ENCODE assay signal across 18 cellular contexts in genomic region chr6:151974061-151974617, GRCh38.
A peak's percentile ranks its signal among the peaks of the same experiment; 100 is the strongest.
DNase-seq lines count a peak whose midpoint lies in the region; FAIRE-seq and TF ChIP-seq lines count a peak whose summit lies in the region.
"Had no signal": no experiment of that assay in that cellular context is flagged by ENCODE, and none has a peak within 500 bp of the region (broad histone marks: within the 10 kb centered on the region; RNA-seq: fewer than 3 reads in every experiment).

No MANE protein-coding gene starts in this region.

- H2AFZ ChIP-seq in ACC112 (ENCODE audit: low read length, unreplicated experiment) (no peak overlapping the region), SK-N-SH (ENCODE audit: low read depth) (no peak overlapping the region), endothelial cell of umbilical vein (ENCODE audit: low read depth, low read length) (peak overlapping the region; percentile 28)

- POLR2A ChIA-PET in SK-N-SH (lab: Yijun Ruan, JAX) (no interaction called here), endothelial cell of umbilical vein (lab: Charles Lee) (no interaction called here), GM10248 (lab: Yijun Ruan, JAX) (no interaction called here)

- H3K9me3 ChIP-seq in SK-N-SH (no peaks in the 10 kb centered on the region), endothelial cell of umbilical vein (replicated peaks; ENCODE audit: control insufficient read depth, insufficient read depth, low read length) (no peaks in the 10 kb centered on the region)
- H3K9me3 ChIP-seq: BE2C had no signal

- DNase-seq in SK-N-SH (peak; percentile 4), endothelial cell of umbilical vein (ENCODE audit: low read depth, low spot score) (peak; percentile 56), pulmonary artery endothelial cell (ENCODE audit: low read depth, low spot score) (peak; percentile 5), chondrocyte (ENCODE audit: low spot score) (no peak), GM10248 (ENCODE audit: extremely low spot score) (no peak), NCI-H1930 (lab: John Stamatoyannopoulos, UW) (no peak)
- DNase-seq: ACHN; BE2C; C1 segment of cervical spinal cord; CD4-positive, CD25-positive, alpha-beta regulatory T cell; CD8-positive, alpha-beta memory T cell; COR-L47; DMS 273 treated with DMSO at 0.1 percent for 48 hours; DMS79; GDM1; GOT3; H7 had no signal

- BruUV-seq in endothelial cell of umbilical vein (replicated peaks; lab: Mats Ljungman, UMichigan): no TSS peak

- H3K4me2 ChIP-seq in SK-N-SH (no peak overlapping the region), endothelial cell of umbilical vein (ENCODE audit: insufficient read depth, low read length) (peak overlapping the region; percentile 6)

- no peaks in the 10 kb centered on the region for H3K36me3 Mint-ChIP-seq in chondrocyte (ENCODE audit: low read depth)
- H3K36me3 Mint-ChIP-seq: CD4-positive, CD25-positive, alpha-beta regulatory T cell had no signal

- no peaks in the 10 kb centered on the region for H3F3A ChIP-seq in SK-N-SH (replicated peaks; ENCODE audit: insufficient read depth)

- H3K4me3 ChIP-seq in ACC112 (ENCODE audit: low read depth, low read length) (no peak overlapping the region), SK-N-SH (ENCODE audit: low read depth in 2 of 2, low read length in 1 of 2) (no peak overlapping the region), endothelial cell of umbilical vein (replicated peaks in 1 of 3; ENCODE audit: insufficient read depth in 1 of 3, low read depth in 1 of 3, low read length in 3 of 3) (no peak overlapping the region)

- TF ChIP-seq CTCF in SK-N-SH (IDR thresholded peaks at IDR 0.05) (no peak), endothelial cell of umbilical vein (IDR thresholded peaks at IDR 0.05; ENCODE audit: extremely low read depth in 1 of 2, insufficient read depth in 1 of 2, low read depth in 1 of 2, low read length in 2 of 2) (no peak), chondrocyte (IDR thresholded peaks at IDR 0.05) (no peak), GM10248 (IDR thresholded peaks at IDR 0.05; ENCODE audit: control extremely low read depth, extremely low read depth, low read depth, missing control alignments) (no peak)

- dilution Hi-C loops in endothelial cell of umbilical vein (cut with MboI; ENCODE audit: extremely low pct_ligation_motif_present, low sequenced_read_pairs): no loop called here

- H3K36me3 ChIP-seq in ACC112 (ENCODE audit: insufficient read depth, low read length) (no peaks in the 10 kb centered on the region), SK-N-SH (replicated peaks in 1 of 2; ENCODE audit: control insufficient read depth in 1 of 2, insufficient read depth in 2 of 2, low read length in 1 of 2) (no peaks in the 10 kb centered on the region), endothelial cell of umbilical vein (ENCODE audit: control insufficient read depth in 2 of 2, extremely low read depth in 1 of 2, insufficient read depth in 2 of 2, low read length in 2 of 2) (no peaks in the 10 kb centered on the region)
- H3K36me3 ChIP-seq: BE2C had no signal

- peaks cover 13% of the 10 kb centered on the region for H3K4me1 ChIP-seq in ACC112 (ENCODE audit: control insufficient read depth, insufficient read depth, low read length, unreplicated experiment)
- no peaks in the 10 kb centered on the region for H3K4me1 ChIP-seq in SK-N-SH (ENCODE audit: control insufficient read depth in 1 of 2, insufficient read depth in 2 of 2, low read depth in 1 of 2, low read length in 1 of 2)
- H3K4me1 ChIP-seq in endothelial cell of umbilical vein (ENCODE audit: control insufficient read depth, extremely low read depth, insufficient read depth, low read length): peaks cover 16% of the 10 kb centered on the region
- H3K4me1 ChIP-seq: BE2C had no signal

- H3K9me1 ChIP-seq in endothelial cell of umbilical vein (replicated peaks; ENCODE audit: control insufficient read depth, extremely low read depth, insufficient read depth, low read length): no peaks in the 10 kb centered on the region

- FAIRE-seq in endothelial cell of umbilical vein (lab: Jason Lieb, UNC): no peak

- intact Hi-C loops in endothelial cell of umbilical vein (cut with micrococcal nuclease): loop anchor here (1.0 to 5.0 kb wide), 3 partner anchors 83 to 207 kb away; no protein-coding TSS in a partner anchor

- H4K20me1 ChIP-seq in SK-N-SH (ENCODE audit: insufficient read depth) (no peaks in the 10 kb centered on the region), endothelial cell of umbilical vein (replicated peaks; ENCODE audit: control insufficient read depth, extremely low read depth, insufficient read depth, low read length) (no peaks in the 10 kb centered on the region)

- no peaks in the 10 kb centered on the region for H3K9me2 ChIP-seq in SK-N-SH

- WGBS in SK-N-SH (ENCODE audit: low lambda C conversion rate): 29% methylated on average over 4 of the region's 4 CpGs

- no peak overlapping the region for H3K27ac Mint-ChIP-seq in chondrocyte (ENCODE audit: unreplicated experiment)
- H3K27ac Mint-ChIP-seq: CD4-positive, CD25-positive, alpha-beta regulatory T cell had no signal

- CTCF ChIA-PET in SK-N-SH (lab: Yijun Ruan, JAX): no interaction called here
- CTCF ChIA-PET in endothelial cell of umbilical vein (lab: Charles Lee): interaction anchor here (1.2 kb wide), 1 partner anchor 298 kb away, joined by 3 read pairs; no protein-coding TSS in a partner anchor
- CTCF ChIA-PET in GM10248 (lab: Yijun Ruan, JAX): no interaction called here

- H3K27me3 Mint-ChIP-seq in chondrocyte (ENCODE audit: low read depth): peaks cover 7% of the 10 kb centered on the region

- no peak for TF ChIP-seq RAD21 in SK-N-SH (IDR thresholded peaks at IDR 0.05; ENCODE audit: low read length)

- TF ChIP-seq POLR2A in endothelial cell of umbilical vein (IDR thresholded peaks at IDR 0.05; ENCODE audit: low read depth, low read length): no peak

- TF ChIP-seq EP300 in SK-N-SH (IDR thresholded peaks at IDR 0.05; ENCODE audit: borderline replicate concordance in 1 of 2, low read depth in 1 of 2, low read length in 1 of 2): no peak

- H3K79me2 ChIP-seq in ACC112 (ENCODE audit: control insufficient read depth, insufficient read depth, low read length, unreplicated experiment) (no peaks in the 10 kb centered on the region), SK-N-SH (ENCODE audit: insufficient read depth) (no peaks in the 10 kb centered on the region), endothelial cell of umbilical vein (ENCODE audit: control insufficient read depth, insufficient read depth, low read length) (no peaks in the 10 kb centered on the region)

- H3K4me1 Mint-ChIP-seq in chondrocyte (ENCODE audit: low read depth): no peaks in the 10 kb centered on the region
- H3K4me1 Mint-ChIP-seq: CD4-positive, CD25-positive, alpha-beta regulatory T cell; CD8-positive, alpha-beta memory T cell had no signal

- H3K9ac ChIP-seq in SK-N-SH (no peak overlapping the region), endothelial cell of umbilical vein (replicated peaks; ENCODE audit: extremely low read depth, insufficient read depth, low read length) (no peak overlapping the region)

- H3K9me3 Mint-ChIP-seq in chondrocyte (ENCODE audit: low read depth): peaks cover 5% of the 10 kb centered on the region

- no peak overlapping the region for H3K4me3 Mint-ChIP-seq in chondrocyte (ENCODE audit: unreplicated experiment)
- H3K4me3 Mint-ChIP-seq: CD4-positive, CD25-positive, alpha-beta regulatory T cell; CD8-positive, alpha-beta memory T cell had no signal

- H3K27me3 ChIP-seq in ACC112 (ENCODE audit: insufficient read depth, low read length) (no peaks in the 10 kb centered on the region), SK-N-SH (ENCODE audit: insufficient read depth) (no peaks in the 10 kb centered on the region; the same call in 1 of the 2 replicates), endothelial cell of umbilical vein (ENCODE audit: control insufficient read depth in 2 of 2, insufficient read depth in 2 of 2, low read length in 2 of 2) (no peaks in the 10 kb centered on the region)
- H3K27me3 ChIP-seq: BE2C had no signal

- H3K27ac ChIP-seq in ACC112 (ENCODE audit: low read depth, low read length) (0 out of 2 replicates have a peak overlapping the region, but pooled peaks have one; percentile 12), SK-N-SH (ENCODE audit: low read depth in 2 of 2, low read length in 1 of 2) (no peak overlapping the region), endothelial cell of umbilical vein (ENCODE audit: insufficient read depth, low read depth, low read length) (peak overlapping the region; percentile 9)

TF ChIP-seq in SK-N-SH, 30 proteins besides CTCF, POLR2A, EP300 and RAD21 (continues in another document):
- no peak for TF ChIP-seq EZH2phosphoT487 (IDR thresholded peaks at IDR 0.05; ENCODE audit: borderline replicate concordance, low read depth)
- no peak for TF ChIP-seq CHD2 (IDR thresholded peaks at IDR 0.05; ENCODE audit: low read length, partially characterized antibody)
- TF ChIP-seq RXRA (IDR thresholded peaks at IDR 0.05; ENCODE audit: borderline replicate concordance, low read depth): no peak
- TF ChIP-seq GABPA (IDR thresholded peaks at IDR 0.05; ENCODE audit: low read depth): no peak
- TF ChIP-seq TAF1 (IDR thresholded peaks at IDR 0.05; ENCODE audit: borderline replicate concordance, low read depth, low read length): no peak
- no peak for TF ChIP-seq NFIC (IDR thresholded peaks at IDR 0.05; ENCODE audit: borderline replicate concordance)
- no peak for TF ChIP-seq RFX5 (IDR thresholded peaks at IDR 0.05; ENCODE audit: low read length)
- no peak for TF ChIP-seq YY1 (IDR thresholded peaks at IDR 0.05; ENCODE audit: low read depth)

TF ChIP-seq in endothelial cell of umbilical vein, 7 proteins besides CTCF, POLR2A, EP300 and RAD21:
- TF ChIP-seq POLR2AphosphoS5 (IDR thresholded peaks at IDR 0.05; ENCODE audit: insufficient read depth, low read depth, low read length) (no peak), EZH2 (IDR thresholded peaks at IDR 0.05; ENCODE audit: borderline replicate concordance, low read depth, low read length, severe bottlenecking) (no peak), MYC (IDR thresholded peaks at IDR 0.05; ENCODE audit: low read depth, low read length) (no peak), FOS (IDR thresholded peaks at IDR 0.05; ENCODE audit: borderline replicate concordance, insufficient read depth, low read length) (peak; percentile 65), GATA2 (IDR thresholded peaks at IDR 0.05; ENCODE audit: insufficient read depth, insufficient read length, low read depth, low read length) (peak; percentile 88), JUN (IDR thresholded peaks at IDR 0.05; ENCODE audit: borderline replicate concordance, insufficient read depth, insufficient read length, low read depth) (no peak)
- TF ChIP-seq, protein P1, sequence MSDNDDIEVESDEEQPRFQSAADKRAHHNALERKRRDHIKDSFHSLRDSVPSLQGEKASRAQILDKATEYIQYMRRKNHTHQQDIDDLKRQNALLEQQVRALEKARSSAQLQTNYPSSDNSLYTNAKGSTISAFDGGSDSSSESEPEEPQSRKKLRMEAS (IDR thresholded peaks at IDR 0.05; ENCODE audit: insufficient read depth, insufficient read length): peak; percentile 17
TF ChIP-seq in endothelial cell of umbilical vein: peak in this region for 3.

Comparison
In these comparisons a context has a peak if more than half of its experiments do, and no peak if none do; other contexts are left out.
1. H3K27ac ChIP-seq: peak in ACC112 (single experiment) and endothelial cell of umbilical vein (single experiment); none in SK-N-SH (0 of 2).
2. DNase-seq: peak in SK-N-SH (single experiment), endothelial cell of umbilical vein (single experiment) and pulmonary artery endothelial cell (single experiment); none in chondrocyte (single experiment), GM10248 (single experiment) and NCI-H1930 (0 of 2).